Comparison of ENCODE assay signal across 1 cellular context in the genomic region with DNA sequence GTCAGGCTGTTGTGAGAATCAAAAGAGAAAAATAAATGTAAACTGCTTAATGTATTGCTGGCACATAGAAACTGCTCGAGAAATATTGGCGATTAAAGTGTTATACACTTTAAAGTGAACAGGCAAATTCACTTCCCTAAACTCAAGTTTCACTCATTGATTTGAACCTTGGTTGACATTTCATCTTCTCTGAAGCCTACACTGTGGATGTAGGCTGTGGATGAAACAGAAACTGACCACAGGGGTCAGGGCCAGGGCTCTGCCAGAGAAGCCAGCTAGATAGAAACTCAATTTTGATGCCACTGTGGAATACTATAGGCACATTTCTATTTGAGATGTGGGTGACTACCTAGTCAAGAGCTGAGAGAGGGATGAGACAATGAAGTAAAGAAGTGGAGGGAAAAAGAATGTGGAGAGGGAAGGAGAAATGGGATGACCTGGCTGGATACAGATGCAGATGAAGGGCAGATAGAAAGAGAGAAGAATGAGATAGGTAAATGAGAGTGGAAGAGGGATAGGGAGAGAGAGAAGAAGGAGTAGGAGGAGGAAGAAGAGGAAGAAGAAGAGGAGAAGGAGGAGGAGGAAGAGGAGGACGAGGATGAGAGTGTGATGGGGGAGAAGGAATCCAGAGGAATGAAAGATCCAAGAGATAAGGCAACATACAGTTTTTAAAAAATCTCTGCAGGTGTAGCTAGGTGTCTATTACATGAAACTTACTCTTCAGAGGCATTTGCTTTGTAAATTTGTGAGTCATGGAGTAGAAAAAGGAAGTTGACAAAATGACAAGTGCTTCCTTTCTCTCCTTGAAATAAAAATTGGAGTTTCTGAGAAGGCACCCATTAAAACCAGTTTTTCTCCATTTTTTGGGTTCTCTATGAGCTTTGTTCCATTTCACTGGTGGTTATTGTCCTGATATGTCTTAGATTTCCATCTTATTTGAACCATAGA.
TF ChIP-seq lines count a peak whose summit lies in the region.

No MANE protein-coding gene starts in this region.

TF ChIP-seq in GM12878, 131 proteins besides CTCF, POLR2A, EP300 and RAD21 (continued from another document):
- no peak for TF ChIP-seq RBBP5 (conservative IDR thresholded peaks at IDR 0.05)
- TF ChIP-seq, protein P1, sequence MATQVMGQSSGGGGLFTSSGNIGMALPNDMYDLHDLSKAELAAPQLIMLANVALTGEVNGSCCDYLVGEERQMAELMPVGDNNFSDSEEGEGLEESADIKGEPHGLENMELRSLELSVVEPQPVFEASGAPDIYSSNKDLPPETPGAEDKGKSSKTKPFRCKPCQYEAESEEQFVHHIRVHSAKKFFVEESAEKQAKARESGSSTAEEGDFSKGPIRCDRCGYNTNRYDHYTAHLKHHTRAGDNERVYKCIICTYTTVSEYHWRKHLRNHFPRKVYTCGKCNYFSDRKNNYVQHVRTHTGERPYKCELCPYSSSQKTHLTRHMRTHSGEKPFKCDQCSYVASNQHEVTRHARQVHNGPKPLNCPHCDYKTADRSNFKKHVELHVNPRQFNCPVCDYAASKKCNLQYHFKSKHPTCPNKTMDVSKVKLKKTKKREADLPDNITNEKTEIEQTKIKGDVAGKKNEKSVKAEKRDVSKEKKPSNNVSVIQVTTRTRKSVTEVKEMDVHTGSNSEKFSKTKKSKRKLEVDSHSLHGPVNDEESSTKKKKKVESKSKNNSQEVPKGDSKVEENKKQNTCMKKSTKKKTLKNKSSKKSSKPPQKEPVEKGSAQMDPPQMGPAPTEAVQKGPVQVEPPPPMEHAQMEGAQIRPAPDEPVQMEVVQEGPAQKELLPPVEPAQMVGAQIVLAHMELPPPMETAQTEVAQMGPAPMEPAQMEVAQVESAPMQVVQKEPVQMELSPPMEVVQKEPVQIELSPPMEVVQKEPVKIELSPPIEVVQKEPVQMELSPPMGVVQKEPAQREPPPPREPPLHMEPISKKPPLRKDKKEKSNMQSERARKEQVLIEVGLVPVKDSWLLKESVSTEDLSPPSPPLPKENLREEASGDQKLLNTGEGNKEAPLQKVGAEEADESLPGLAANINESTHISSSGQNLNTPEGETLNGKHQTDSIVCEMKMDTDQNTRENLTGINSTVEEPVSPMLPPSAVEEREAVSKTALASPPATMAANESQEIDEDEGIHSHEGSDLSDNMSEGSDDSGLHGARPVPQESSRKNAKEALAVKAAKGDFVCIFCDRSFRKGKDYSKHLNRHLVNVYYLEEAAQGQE (IDR thresholded peaks at IDR 0.05; ENCODE audit: low read depth, low read length), result 0 out of 2 replicates have a peak, but pooled peaks have one; percentile 22
- TF ChIP-seq NR2F1 (conservative IDR thresholded peaks at IDR 0.05), result peak; percentile 92
- TF ChIP-seq ZNF622 (IDR thresholded peaks at IDR 0.05), result no peak; the same call in 1 of the 2 replicates
- TF ChIP-seq ZNF217 (IDR thresholded peaks at IDR 0.05), result no peak
- TF ChIP-seq MEF2A (IDR thresholded peaks at IDR 0.05; ENCODE audit: insufficient read depth, low read depth, low read length), result 0 out of 2 replicates have a peak, but pooled peaks have one; percentile 44
- TF ChIP-seq JUNB (IDR thresholded peaks at IDR 0.05), result peak; percentile 51; the same call in 1 of the 2 replicates
- TF ChIP-seq CREM (IDR thresholded peaks at IDR 0.05; ENCODE audit: low read depth), result peak; percentile 66
- 0 out of 2 replicates have a peak, but pooled peaks have one; percentile 42 for TF ChIP-seq CBX5 (IDR thresholded peaks at IDR 0.05; ENCODE audit: low read depth)
- TF ChIP-seq RELA (IDR thresholded peaks at IDR 0.05; ENCODE audit: borderline replicate concordance, partially characterized antibody), result no peak
- TF ChIP-seq EED (IDR thresholded peaks at IDR 0.05; ENCODE audit: low read depth), result peak; percentile 94
- peak in 1 of 2 experiments; percentile 82; a peak in 2 of 4 replicates for TF ChIP-seq ETV6 (conservative IDR thresholded peaks at IDR 0.05 in 1 of 2, IDR thresholded peaks at IDR 0.05 in 1 of 2; ENCODE audit: borderline replicate concordance in 1 of 2, low read depth in 1 of 2)
- TF ChIP-seq SREBF2 (IDR thresholded peaks at IDR 0.05; ENCODE audit: low read length), result no peak
- no peak for TF ChIP-seq SIX5 (IDR thresholded peaks at IDR 0.05; ENCODE audit: low read depth, low read length, severe bottlenecking)
- TF ChIP-seq CEBPB (IDR thresholded peaks at IDR 0.05; ENCODE audit: borderline replicate concordance in 1 of 2, low read depth in 2 of 2, low read length in 2 of 2), result peak in 1 of 2 experiments; percentile 82; a peak in 1 of 4 replicates
- no peak for TF ChIP-seq SMAD5 (IDR thresholded peaks at IDR 0.05; ENCODE audit: low read depth)
- TF ChIP-seq, protein P2, sequence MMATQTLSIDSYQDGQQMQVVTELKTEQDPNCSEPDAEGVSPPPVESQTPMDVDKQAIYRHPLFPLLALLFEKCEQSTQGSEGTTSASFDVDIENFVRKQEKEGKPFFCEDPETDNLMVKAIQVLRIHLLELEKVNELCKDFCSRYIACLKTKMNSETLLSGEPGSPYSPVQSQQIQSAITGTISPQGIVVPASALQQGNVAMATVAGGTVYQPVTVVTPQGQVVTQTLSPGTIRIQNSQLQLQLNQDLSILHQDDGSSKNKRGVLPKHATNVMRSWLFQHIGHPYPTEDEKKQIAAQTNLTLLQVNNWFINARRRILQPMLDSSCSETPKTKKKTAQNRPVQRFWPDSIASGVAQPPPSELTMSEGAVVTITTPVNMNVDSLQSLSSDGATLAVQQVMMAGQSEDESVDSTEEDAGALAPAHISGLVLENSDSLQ (IDR thresholded peaks at IDR 0.05), result peak; percentile 16
- TF ChIP-seq ZNF207 (IDR thresholded peaks at IDR 0.05; ENCODE audit: borderline replicate concordance), result no peak
- TF ChIP-seq DPF2 (IDR thresholded peaks at IDR 0.05), result peak; percentile 55; the same call in 1 of the 2 replicates
- no peak for TF ChIP-seq TCF3 (IDR thresholded peaks at IDR 0.05; ENCODE audit: borderline replicate concordance, insufficient read depth, low read depth, low read length)
- TF ChIP-seq NFIC (IDR thresholded peaks at IDR 0.05; ENCODE audit: low read depth, low read length), result peak; percentile 93
TF ChIP-seq in GM12878: peak in this region for 38.
